In the genomic region with DNA sequence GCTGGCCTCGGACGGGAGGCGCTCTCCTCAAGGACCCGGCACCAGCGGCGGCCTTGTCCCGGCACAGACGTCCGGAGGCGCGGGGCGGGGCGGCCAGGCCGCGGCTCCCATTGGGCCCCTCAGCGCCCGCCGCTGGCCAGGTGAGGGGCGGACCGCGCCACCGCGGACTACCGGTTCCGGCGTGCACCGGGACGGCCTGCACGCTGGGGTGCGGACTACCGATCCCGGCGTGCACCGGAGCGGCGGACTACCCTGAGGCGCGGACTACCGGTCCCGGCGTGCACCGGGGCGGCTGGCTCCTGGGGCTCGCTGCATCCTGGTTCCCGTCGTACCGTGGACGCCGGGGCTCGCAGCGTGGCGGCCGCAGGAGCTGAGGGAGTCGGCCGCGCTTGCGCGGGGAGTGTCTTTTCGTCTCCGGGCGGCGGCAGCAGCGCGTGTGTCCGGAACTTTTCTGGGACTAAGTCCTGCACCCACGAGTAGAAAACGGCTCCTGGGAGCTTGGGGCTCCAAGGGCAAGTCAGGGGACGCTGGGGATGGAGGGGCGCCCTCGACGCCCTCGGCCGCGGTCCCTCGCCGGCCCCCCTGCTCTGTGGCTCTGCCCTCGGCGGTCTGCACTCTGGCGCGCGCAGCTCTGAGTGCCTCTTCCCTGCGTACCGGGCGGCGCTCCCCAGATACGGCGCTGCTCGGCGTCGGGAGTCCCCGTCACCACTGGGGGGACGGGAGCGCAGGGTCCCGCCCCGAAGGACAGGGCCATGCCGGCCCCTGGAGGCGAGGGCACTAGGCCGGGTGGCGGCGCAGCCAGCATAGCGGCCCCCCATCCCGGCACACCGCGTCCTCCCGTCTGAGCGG, we compare ENCODE assay signal across 1 cellular context.
TF ChIP-seq lines count a peak whose summit lies in the region.

A gene (minus strand): TSS at position 86 of the 849 bp plus-strand sequence. CDS start 206 bp downstream, outside the sequence.

TF ChIP-seq in HepG2, 621 proteins besides CTCF, POLR2A, EP300 and RAD21 (continued from another document and continues in another):
- TF ChIP-seq, protein P1, sequence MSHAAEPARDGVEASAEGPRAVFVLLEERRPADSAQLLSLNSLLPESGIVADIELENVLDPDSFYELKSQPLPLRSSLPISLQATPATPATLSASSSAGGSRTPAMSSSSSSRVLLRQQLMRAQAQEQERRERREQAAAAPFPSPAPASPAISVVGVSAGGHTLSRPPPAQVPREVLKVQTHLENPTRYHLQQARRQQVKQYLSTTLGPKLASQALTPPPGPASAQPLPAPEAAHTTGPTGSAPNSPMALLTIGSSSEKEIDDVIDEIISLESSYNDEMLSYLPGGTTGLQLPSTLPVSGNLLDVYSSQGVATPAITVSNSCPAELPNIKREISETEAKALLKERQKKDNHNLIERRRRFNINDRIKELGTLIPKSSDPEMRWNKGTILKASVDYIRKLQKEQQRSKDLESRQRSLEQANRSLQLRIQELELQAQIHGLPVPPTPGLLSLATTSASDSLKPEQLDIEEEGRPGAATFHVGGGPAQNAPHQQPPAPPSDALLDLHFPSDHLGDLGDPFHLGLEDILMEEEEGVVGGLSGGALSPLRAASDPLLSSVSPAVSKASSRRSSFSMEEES (CRISPR knock-in tag; IDR thresholded peaks at IDR 0.05): no peak
- no peak for TF ChIP-seq RFXANK (CRISPR knock-in tag; IDR thresholded peaks at IDR 0.05)
- peak; percentile 64 for TF ChIP-seq NFYC (CRISPR knock-in tag; IDR thresholded peaks at IDR 0.05)
- no peak for TF ChIP-seq KAT2B (IDR thresholded peaks at IDR 0.05; ENCODE audit: borderline replicate concordance, low read depth, low read length)
- TF ChIP-seq, protein P2, sequence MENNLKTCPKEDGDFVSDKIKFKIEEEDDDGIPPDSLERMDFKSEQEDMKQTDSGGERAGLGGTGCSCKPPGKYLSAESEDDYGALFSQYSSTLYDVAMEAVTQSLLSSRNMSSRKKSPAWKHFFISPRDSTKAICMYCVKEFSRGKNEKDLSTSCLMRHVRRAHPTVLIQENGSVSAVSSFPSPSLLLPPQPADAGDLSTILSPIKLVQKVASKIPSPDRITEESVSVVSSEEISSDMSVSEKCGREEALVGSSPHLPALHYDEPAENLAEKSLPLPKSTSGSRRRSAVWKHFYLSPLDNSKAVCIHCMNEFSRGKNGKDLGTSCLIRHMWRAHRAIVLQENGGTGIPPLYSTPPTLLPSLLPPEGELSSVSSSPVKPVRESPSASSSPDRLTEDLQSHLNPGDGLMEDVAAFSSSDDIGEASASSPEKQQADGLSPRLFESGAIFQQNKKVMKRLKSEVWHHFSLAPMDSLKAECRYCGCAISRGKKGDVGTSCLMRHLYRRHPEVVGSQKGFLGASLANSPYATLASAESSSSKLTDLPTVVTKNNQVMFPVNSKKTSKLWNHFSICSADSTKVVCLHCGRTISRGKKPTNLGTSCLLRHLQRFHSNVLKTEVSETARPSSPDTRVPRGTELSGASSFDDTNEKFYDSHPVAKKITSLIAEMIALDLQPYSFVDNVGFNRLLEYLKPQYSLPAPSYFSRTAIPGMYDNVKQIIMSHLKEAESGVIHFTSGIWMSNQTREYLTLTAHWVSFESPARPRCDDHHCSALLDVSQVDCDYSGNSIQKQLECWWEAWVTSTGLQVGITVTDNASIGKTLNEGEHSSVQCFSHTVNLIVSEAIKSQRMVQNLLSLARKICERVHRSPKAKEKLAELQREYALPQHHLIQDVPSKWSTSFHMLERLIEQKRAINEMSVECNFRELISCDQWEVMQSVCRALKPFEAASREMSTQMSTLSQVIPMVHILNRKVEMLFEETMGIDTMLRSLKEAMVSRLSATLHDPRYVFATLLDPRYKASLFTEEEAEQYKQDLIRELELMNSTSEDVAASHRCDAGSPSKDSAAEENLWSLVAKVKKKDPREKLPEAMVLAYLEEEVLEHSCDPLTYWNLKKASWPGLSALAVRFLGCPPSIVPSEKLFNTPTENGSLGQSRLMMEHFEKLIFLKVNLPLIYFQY (CRISPR knock-in tag; IDR thresholded peaks at IDR 0.05; ENCODE audit: borderline replicate concordance): no peak
- TF ChIP-seq HOXA9 (CRISPR knock-in tag; IDR thresholded peaks at IDR 0.05; ENCODE audit: borderline replicate concordance): no peak
- TF ChIP-seq, protein P3, sequence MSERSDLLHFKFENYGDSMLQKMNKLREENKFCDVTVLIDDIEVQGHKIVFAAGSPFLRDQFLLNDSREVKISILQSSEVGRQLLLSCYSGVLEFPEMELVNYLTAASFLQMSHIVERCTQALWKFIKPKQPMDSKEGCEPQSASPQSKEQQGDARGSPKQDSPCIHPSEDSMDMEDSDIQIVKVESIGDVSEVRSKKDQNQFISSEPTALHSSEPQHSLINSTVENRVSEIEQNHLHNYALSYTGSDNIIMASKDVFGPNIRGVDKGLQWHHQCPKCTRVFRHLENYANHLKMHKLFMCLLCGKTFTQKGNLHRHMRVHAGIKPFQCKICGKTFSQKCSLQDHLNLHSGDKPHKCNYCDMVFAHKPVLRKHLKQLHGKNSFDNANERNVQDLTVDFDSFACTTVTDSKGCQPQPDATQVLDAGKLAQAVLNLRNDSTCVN (CRISPR knock-in tag; IDR thresholded peaks at IDR 0.05; ENCODE audit: borderline replicate concordance): no peak
- no peak for TF ChIP-seq RFX5 (IDR thresholded peaks at IDR 0.05; ENCODE audit: low read depth, low read length)
- no peak for TF ChIP-seq PPARG (CRISPR knock-in tag; conservative IDR thresholded peaks at IDR 0.05)
- peak; percentile 86 for TF ChIP-seq PHF8 (CRISPR knock-in tag; IDR thresholded peaks at IDR 0.05)
- TF ChIP-seq KMT2B (CRISPR knock-in tag; IDR thresholded peaks at IDR 0.05): peak; percentile 72; the same call in 1 of the 2 replicates
- TF ChIP-seq ZNF253 (CRISPR knock-in tag; IDR thresholded peaks at IDR 0.05; ENCODE audit: borderline replicate concordance): no peak
- TF ChIP-seq ZNF207 (IDR thresholded peaks at IDR 0.05; ENCODE audit: borderline replicate concordance): no peak
- TF ChIP-seq ZNF792 (CRISPR knock-in tag; IDR thresholded peaks at IDR 0.05): peak; percentile 59
- no peak for TF ChIP-seq TRIM24 (CRISPR knock-in tag; IDR thresholded peaks at IDR 0.05)
- TF ChIP-seq MLLT10 (CRISPR knock-in tag; IDR thresholded peaks at IDR 0.05): no peak
- peak; percentile 88; the same call in 1 of the 2 replicates for TF ChIP-seq ZNF891 (CRISPR knock-in tag; IDR thresholded peaks at IDR 0.05)
- no peak for TF ChIP-seq PAWR (CRISPR knock-in tag; IDR thresholded peaks at IDR 0.05; ENCODE audit: borderline replicate concordance)
- peak; percentile 84 for TF ChIP-seq KAT8 (CRISPR knock-in tag; IDR thresholded peaks at IDR 0.05)
- peak; percentile 32 for TF ChIP-seq MED8 (CRISPR knock-in tag; IDR thresholded peaks at IDR 0.05; ENCODE audit: insufficient replicate concordance)
- TF ChIP-seq, protein P4, sequence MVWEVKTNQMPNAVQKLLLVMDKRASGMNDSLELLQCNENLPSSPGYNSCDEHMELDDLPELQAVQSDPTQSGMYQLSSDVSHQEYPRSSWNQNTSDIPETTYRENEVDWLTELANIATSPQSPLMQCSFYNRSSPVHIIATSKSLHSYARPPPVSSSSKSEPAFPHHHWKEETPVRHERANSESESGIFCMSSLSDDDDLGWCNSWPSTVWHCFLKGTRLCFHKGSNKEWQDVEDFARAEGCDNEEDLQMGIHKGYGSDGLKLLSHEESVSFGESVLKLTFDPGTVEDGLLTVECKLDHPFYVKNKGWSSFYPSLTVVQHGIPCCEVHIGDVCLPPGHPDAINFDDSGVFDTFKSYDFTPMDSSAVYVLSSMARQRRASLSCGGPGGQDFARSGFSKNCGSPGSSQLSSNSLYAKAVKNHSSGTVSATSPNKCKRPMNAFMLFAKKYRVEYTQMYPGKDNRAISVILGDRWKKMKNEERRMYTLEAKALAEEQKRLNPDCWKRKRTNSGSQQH (CRISPR knock-in tag; IDR thresholded peaks at IDR 0.05; ENCODE audit: low read depth): peak; percentile 91
- peak; percentile 73 for TF ChIP-seq HNRNPLL (IDR thresholded peaks at IDR 0.05; ENCODE audit: low read depth, low read length, poor library complexity, severe bottlenecking)
- TF ChIP-seq ZFP36L2 (CRISPR knock-in tag; IDR thresholded peaks at IDR 0.05): no peak
- TF ChIP-seq, protein P5, sequence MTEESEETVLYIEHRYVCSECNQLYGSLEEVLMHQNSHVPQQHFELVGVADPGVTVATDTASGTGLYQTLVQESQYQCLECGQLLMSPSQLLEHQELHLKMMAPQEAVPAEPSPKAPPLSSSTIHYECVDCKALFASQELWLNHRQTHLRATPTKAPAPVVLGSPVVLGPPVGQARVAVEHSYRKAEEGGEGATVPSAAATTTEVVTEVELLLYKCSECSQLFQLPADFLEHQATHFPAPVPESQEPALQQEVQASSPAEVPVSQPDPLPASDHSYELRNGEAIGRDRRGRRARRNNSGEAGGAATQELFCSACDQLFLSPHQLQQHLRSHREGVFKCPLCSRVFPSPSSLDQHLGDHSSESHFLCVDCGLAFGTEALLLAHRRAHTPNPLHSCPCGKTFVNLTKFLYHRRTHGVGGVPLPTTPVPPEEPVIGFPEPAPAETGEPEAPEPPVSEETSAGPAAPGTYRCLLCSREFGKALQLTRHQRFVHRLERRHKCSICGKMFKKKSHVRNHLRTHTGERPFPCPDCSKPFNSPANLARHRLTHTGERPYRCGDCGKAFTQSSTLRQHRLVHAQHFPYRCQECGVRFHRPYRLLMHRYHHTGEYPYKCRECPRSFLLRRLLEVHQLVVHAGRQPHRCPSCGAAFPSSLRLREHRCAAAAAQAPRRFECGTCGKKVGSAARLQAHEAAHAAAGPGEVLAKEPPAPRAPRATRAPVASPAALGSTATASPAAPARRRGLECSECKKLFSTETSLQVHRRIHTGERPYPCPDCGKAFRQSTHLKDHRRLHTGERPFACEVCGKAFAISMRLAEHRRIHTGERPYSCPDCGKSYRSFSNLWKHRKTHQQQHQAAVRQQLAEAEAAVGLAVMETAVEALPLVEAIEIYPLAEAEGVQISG (CRISPR knock-in tag; IDR thresholded peaks at IDR 0.05): peak; percentile 97
- TF ChIP-seq ARNTL (CRISPR knock-in tag; IDR thresholded peaks at IDR 0.05): 0 out of 2 replicates have a peak, but pooled peaks have one; percentile 43
- TF ChIP-seq SMAD1 (CRISPR knock-in tag; IDR thresholded peaks at IDR 0.05; ENCODE audit: borderline replicate concordance, low read depth): peak; percentile 69; the same call in 1 of the 2 replicates
- TF ChIP-seq ZFP62 (CRISPR knock-in tag; IDR thresholded peaks at IDR 0.05): no peak
- TF ChIP-seq SMYD3 (CRISPR knock-in tag; IDR thresholded peaks at IDR 0.05): peak; percentile 55; the same call in 1 of the 2 replicates
- TF ChIP-seq NCOA1 (CRISPR knock-in tag; IDR thresholded peaks at IDR 0.05): peak; percentile 14; the same call in 1 of the 2 replicates
- TF ChIP-seq KMT2A (CRISPR knock-in tag; IDR thresholded peaks at IDR 0.05): peak; percentile 78; the same call in 1 of the 2 replicates
- no peak for TF ChIP-seq SCMH1 (CRISPR knock-in tag; IDR thresholded peaks at IDR 0.05; ENCODE audit: borderline replicate concordance)
- peak; percentile 31; the same call in 1 of the 2 replicates for TF ChIP-seq SSRP1 (CRISPR knock-in tag; IDR thresholded peaks at IDR 0.05)
- TF ChIP-seq, protein P6, sequence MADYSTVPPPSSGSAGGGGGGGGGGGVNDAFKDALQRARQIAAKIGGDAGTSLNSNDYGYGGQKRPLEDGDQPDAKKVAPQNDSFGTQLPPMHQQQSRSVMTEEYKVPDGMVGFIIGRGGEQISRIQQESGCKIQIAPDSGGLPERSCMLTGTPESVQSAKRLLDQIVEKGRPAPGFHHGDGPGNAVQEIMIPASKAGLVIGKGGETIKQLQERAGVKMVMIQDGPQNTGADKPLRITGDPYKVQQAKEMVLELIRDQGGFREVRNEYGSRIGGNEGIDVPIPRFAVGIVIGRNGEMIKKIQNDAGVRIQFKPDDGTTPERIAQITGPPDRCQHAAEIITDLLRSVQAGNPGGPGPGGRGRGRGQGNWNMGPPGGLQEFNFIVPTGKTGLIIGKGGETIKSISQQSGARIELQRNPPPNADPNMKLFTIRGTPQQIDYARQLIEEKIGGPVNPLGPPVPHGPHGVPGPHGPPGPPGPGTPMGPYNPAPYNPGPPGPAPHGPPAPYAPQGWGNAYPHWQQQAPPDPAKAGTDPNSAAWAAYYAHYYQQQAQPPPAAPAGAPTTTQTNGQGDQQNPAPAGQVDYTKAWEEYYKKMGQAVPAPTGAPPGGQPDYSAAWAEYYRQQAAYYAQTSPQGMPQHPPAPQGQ (CRISPR knock-in tag; IDR thresholded peaks at IDR 0.05; ENCODE audit: borderline replicate concordance): no peak
- no peak for TF ChIP-seq MZF1 (CRISPR knock-in tag; IDR thresholded peaks at IDR 0.05; ENCODE audit: borderline replicate concordance)
- TF ChIP-seq ESRRA (CRISPR knock-in tag; IDR thresholded peaks at IDR 0.05; ENCODE audit: low read depth): no peak; the same call in none of the 2 replicates
- no peak for TF ChIP-seq FOXP1 (IDR thresholded peaks at IDR 0.05)
- TF ChIP-seq FOXP1 (CRISPR knock-in tag; IDR thresholded peaks at IDR 0.05): no peak
- TF ChIP-seq NFIB (CRISPR knock-in tag; IDR thresholded peaks at IDR 0.05; ENCODE audit: borderline replicate concordance): no peak
- TF ChIP-seq ELF1 (CRISPR knock-in tag; IDR thresholded peaks at IDR 0.05): peak; percentile 91
- no peak for TF ChIP-seq PAX8 (CRISPR knock-in tag; IDR thresholded peaks at IDR 0.05; ENCODE audit: borderline replicate concordance)
- no peak for TF ChIP-seq ZNF484 (CRISPR knock-in tag; IDR thresholded peaks at IDR 0.05; ENCODE audit: borderline replicate concordance, low read depth)
- TF ChIP-seq ZNF501 (CRISPR knock-in tag; IDR thresholded peaks at IDR 0.05): peak; percentile 85
- TF ChIP-seq ZNF841 (CRISPR knock-in tag; IDR thresholded peaks at IDR 0.05; ENCODE audit: borderline replicate concordance): 0 out of 2 replicates have a peak, but pooled peaks have one; percentile 28
- TF ChIP-seq, protein P7, sequence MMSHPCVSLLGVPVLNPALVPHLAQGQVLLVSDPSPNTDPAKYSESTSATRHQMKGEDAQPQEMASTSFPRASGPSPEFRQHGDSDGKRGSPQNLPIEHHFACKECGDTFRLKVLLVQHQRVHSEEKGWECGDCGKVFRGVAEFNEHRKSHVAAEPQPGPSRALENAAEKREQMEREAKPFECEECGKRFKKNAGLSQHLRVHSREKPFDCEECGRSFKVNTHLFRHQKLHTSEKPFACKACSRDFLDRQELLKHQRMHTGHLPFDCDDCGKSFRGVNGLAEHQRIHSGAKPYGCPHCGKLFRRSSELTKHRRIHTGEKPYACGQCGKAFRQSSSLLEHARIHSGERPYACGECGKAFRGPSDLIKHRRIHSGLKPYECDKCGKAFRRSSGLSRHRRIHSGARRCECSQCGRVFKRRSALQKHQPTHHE (CRISPR knock-in tag; IDR thresholded peaks at IDR 0.05; ENCODE audit: borderline replicate concordance): 0 out of 2 replicates have a peak, but pooled peaks have one; percentile 70
- TF ChIP-seq ZNF766 (CRISPR knock-in tag; IDR thresholded peaks at IDR 0.05; ENCODE audit: borderline replicate concordance): 0 out of 2 replicates have a peak, but pooled peaks have one; percentile 5
- TF ChIP-seq NFKB2 (CRISPR knock-in tag; IDR thresholded peaks at IDR 0.05; ENCODE audit: borderline replicate concordance): no peak
